Comparison of ENCODE assay signal across 9 cellular contexts in the genomic region with DNA sequence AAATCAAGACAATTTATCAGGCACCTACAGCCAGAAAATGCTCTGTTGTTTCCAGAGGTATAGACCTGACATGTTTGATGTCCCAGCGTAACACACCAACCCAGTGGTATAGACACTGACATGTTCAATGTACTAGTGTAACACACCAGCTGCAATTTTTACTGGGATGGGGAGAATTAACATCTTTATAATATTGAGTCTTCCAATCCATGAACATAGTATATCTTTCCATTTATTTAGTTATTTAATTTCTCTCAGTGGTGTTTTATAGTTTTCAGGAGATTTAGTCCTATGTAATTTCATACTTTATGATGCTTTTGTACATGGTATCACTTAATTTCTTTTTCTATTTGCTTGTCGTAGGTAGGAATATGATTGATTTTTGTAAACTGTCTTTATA.
"Had no signal": no experiment of that assay in that cellular context is flagged by ENCODE, and none has a peak within 500 bp of the region (broad histone marks: within the 10 kb centered on the region; RNA-seq: fewer than 3 reads in every experiment).

No MANE protein-coding gene starts in this region.

- H3K27ac ChIP-seq: GM23248 had no signal

- H3K4me2 ChIP-seq: GM23338 had no signal

- H3K27ac Mint-ChIP-seq: GM23338, HFFc6 had no signal

- ATAC-seq: GM23338, HCT116 had no signal

- H3K4me1 Mint-ChIP-seq: GM23338, H9 had no signal

- H3K36me3 ChIP-seq: HAP-1 had no signal

- H3K4me1 ChIP-seq: HAP-1 had no signal

- DNase-seq: GM23248, GOT3, H7, H9, HCEC 1CT, HFFc6 had no signal

- H3K4me3 ChIP-seq: GM23248, GM23338, HAP-1 had no signal

- H2AFZ ChIP-seq: GM23248, GM23338 had no signal

- H3K4me3 Mint-ChIP-seq: GM23338, H9, HFFc6 had no signal
